In the genomic region with DNA sequence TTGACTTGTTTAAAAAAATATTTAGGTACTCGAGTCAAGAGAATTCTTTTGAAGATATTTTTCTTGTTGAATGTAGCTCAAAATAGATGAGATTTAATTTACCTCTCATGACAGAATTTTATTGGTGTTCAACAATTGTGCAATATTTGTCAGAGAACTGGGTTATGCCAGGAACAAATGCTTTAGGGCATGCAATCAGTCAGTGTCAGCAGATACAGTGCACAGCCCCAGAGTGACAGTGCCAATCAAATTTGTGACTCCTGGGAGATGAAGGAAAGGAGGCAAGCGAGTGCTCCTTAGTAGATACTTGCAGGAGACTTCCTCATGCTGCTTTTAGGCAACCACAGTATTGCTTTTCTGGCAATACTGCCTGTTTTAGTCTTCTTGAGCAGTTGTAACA, we compare ENCODE assay signal across 2 cellular contexts.
A peak's percentile ranks its signal among the peaks of the same experiment; 100 is the strongest.
TF ChIP-seq lines count a peak whose summit lies in the region.

No MANE protein-coding gene starts in this region.

TF ChIP-seq in H1, 55 proteins besides CTCF, POLR2A, EP300 and RAD21 (continued from another document):
- TF ChIP-seq TBP (IDR thresholded peaks at IDR 0.05; ENCODE audit: low read depth, low read length) (no peak), TAF7 (optimal IDR thresholded peaks at IDR 0.05; ENCODE audit: borderline replicate concordance, low read depth, low read length) (no peak)
TF ChIP-seq in H1: peak in this region for 0.

TF ChIP-seq in liver, 16 proteins besides CTCF, POLR2A, EP300 and RAD21 (continued from another document):
- TF ChIP-seq, protein P1, sequence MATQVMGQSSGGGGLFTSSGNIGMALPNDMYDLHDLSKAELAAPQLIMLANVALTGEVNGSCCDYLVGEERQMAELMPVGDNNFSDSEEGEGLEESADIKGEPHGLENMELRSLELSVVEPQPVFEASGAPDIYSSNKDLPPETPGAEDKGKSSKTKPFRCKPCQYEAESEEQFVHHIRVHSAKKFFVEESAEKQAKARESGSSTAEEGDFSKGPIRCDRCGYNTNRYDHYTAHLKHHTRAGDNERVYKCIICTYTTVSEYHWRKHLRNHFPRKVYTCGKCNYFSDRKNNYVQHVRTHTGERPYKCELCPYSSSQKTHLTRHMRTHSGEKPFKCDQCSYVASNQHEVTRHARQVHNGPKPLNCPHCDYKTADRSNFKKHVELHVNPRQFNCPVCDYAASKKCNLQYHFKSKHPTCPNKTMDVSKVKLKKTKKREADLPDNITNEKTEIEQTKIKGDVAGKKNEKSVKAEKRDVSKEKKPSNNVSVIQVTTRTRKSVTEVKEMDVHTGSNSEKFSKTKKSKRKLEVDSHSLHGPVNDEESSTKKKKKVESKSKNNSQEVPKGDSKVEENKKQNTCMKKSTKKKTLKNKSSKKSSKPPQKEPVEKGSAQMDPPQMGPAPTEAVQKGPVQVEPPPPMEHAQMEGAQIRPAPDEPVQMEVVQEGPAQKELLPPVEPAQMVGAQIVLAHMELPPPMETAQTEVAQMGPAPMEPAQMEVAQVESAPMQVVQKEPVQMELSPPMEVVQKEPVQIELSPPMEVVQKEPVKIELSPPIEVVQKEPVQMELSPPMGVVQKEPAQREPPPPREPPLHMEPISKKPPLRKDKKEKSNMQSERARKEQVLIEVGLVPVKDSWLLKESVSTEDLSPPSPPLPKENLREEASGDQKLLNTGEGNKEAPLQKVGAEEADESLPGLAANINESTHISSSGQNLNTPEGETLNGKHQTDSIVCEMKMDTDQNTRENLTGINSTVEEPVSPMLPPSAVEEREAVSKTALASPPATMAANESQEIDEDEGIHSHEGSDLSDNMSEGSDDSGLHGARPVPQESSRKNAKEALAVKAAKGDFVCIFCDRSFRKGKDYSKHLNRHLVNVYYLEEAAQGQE (IDR thresholded peaks at IDR 0.05), result no peak
- peak; percentile 30 to 51 for TF ChIP-seq HNF4A (conservative IDR thresholded peaks at IDR 0.05)
- TF ChIP-seq GABPA (IDR thresholded peaks at IDR 0.05 in 1 of 2, conservative IDR thresholded peaks at IDR 0.05 in 1 of 2), result no peak
- TF ChIP-seq TAF1 (conservative IDR thresholded peaks at IDR 0.05), result no peak
- TF ChIP-seq RXRA (IDR thresholded peaks at IDR 0.05), result peak; percentile 27 to 43
- TF ChIP-seq, protein P2, sequence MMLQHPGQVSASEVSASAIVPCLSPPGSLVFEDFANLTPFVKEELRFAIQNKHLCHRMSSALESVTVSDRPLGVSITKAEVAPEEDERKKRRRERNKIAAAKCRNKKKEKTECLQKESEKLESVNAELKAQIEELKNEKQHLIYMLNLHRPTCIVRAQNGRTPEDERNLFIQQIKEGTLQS (IDR thresholded peaks at IDR 0.05), result no peak
- TF ChIP-seq YY1 (IDR thresholded peaks at IDR 0.05), result peak; percentile 42
- TF ChIP-seq, protein P3, sequence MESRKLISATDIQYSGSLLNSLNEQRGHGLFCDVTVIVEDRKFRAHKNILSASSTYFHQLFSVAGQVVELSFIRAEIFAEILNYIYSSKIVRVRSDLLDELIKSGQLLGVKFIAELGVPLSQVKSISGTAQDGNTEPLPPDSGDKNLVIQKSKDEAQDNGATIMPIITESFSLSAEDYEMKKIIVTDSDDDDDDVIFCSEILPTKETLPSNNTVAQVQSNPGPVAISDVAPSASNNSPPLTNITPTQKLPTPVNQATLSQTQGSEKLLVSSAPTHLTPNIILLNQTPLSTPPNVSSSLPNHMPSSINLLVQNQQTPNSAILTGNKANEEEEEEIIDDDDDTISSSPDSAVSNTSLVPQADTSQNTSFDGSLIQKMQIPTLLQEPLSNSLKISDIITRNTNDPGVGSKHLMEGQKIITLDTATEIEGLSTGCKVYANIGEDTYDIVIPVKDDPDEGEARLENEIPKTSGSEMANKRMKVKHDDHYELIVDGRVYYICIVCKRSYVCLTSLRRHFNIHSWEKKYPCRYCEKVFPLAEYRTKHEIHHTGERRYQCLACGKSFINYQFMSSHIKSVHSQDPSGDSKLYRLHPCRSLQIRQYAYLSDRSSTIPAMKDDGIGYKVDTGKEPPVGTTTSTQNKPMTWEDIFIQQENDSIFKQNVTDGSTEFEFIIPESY (IDR thresholded peaks at IDR 0.05), result no peak
- peak; percentile 37 for TF ChIP-seq SP1 (IDR thresholded peaks at IDR 0.05)
- no peak for TF ChIP-seq NR2F2 (IDR thresholded peaks at IDR 0.05)
